8 cellular contexts compared by ENCODE assay signal in genomic region chr15:22665059-22665702, GRCh38.
DNase-seq lines count a peak whose midpoint lies in the region; ATAC-seq, FAIRE-seq and TF ChIP-seq lines count a peak whose summit lies in the region.
"Not testable (repeated sequence)": the region's sequence is repeated elsewhere in the genome, so short reads cannot be mapped to it uniquely, and the experiment has no call there.

No MANE protein-coding gene starts in this region.

- dilution Hi-C loops in endothelial cell of umbilical vein (cut with MboI; ENCODE audit: extremely low pct_ligation_motif_present, low sequenced_read_pairs), result not testable (repeated sequence)

- TF ChIP-seq CTCF in endothelial cell of umbilical vein (IDR thresholded peaks at IDR 0.05; ENCODE audit: extremely low read depth in 1 of 2, insufficient read depth in 1 of 2, low read depth in 1 of 2, low read length in 2 of 2); upper lobe of left lung (IDR thresholded peaks at IDR 0.05): not testable (repeated sequence)

- peak overlapping the region; percentile 23 to 67 (median 44) for H3K4me3 ChIP-seq in endothelial cell of umbilical vein (replicated peaks in 1 of 3; ENCODE audit: insufficient read depth in 1 of 3, low read depth in 1 of 3, low read length in 3 of 3)
- peak overlapping the region; percentile 26 to 71 (median 69) for H3K4me3 ChIP-seq in upper lobe of left lung

- not testable (repeated sequence) for H3K36me3 ChIP-seq in endothelial cell of umbilical vein (ENCODE audit: control insufficient read depth in 2 of 2, extremely low read depth in 1 of 2, insufficient read depth in 2 of 2, low read length in 2 of 2); upper lobe of left lung

- FAIRE-seq in endothelial cell of umbilical vein (lab: Jason Lieb, UNC), result not testable (repeated sequence)

- H2AFZ ChIP-seq in endothelial cell of umbilical vein (ENCODE audit: low read depth, low read length), result peak overlapping the region; percentile 79

- not testable (repeated sequence) for H3K27me3 Mint-ChIP-seq in activated naive CD8-positive, alpha-beta T cell treated with anti-CD3 and anti-CD28 coated beads for 36 hours

- H3K4me2 ChIP-seq in endothelial cell of umbilical vein (ENCODE audit: insufficient read depth, low read length), result peak overlapping the region; percentile 64

- not testable (repeated sequence) for H3K9me3 Mint-ChIP-seq in activated naive CD8-positive, alpha-beta T cell treated with anti-CD3 and anti-CD28 coated beads for 36 hours

- not testable (repeated sequence) for ATAC-seq in upper lobe of left lung (ENCODE audit: low FRiP score in 2 of 2)

- H3K4me1 ChIP-seq in endothelial cell of umbilical vein (ENCODE audit: control insufficient read depth, extremely low read depth, insufficient read depth, low read length); upper lobe of left lung: not testable (repeated sequence)

- H3K79me2 ChIP-seq in endothelial cell of umbilical vein (ENCODE audit: control insufficient read depth, insufficient read depth, low read length), result not testable (repeated sequence)

- CTCF ChIA-PET in endothelial cell of umbilical vein (lab: Charles Lee), result not testable (repeated sequence)

- not testable (repeated sequence) for H3K9me1 ChIP-seq in endothelial cell of umbilical vein (replicated peaks; ENCODE audit: control insufficient read depth, extremely low read depth, insufficient read depth, low read length)

- peak overlapping the region; percentile 45 for H3K27ac ChIP-seq in endothelial cell of umbilical vein (ENCODE audit: insufficient read depth, low read depth, low read length)
- peak overlapping the region; percentile 73 for H3K27ac ChIP-seq in layer of hippocampus (ENCODE audit: low read depth, low read length)
- H3K27ac ChIP-seq in upper lobe of left lung, result peak overlapping the region; percentile 88 to 96 (median 92)

- intact Hi-C loops in endothelial cell of umbilical vein (cut with micrococcal nuclease), result not testable (repeated sequence)

- H3K9me3 ChIP-seq in endothelial cell of umbilical vein (replicated peaks; ENCODE audit: control insufficient read depth, insufficient read depth, low read length); upper lobe of left lung: not testable (repeated sequence)

- H3K36me3 Mint-ChIP-seq in activated naive CD8-positive, alpha-beta T cell treated with anti-CD3 and anti-CD28 coated beads for 36 hours, result not testable (repeated sequence)

- BruUV-seq in endothelial cell of umbilical vein (replicated peaks; lab: Mats Ljungman, UMichigan), result not testable (repeated sequence)

- peak overlapping the region; percentile 31 for H3K9ac ChIP-seq in endothelial cell of umbilical vein (replicated peaks; ENCODE audit: extremely low read depth, insufficient read depth, low read length)

- WGBS in upper lobe of left lung, 2 donors, result 0 to 3% methylated on average over 10 of the region's 22 CpGs

- POLR2A ChIA-PET in endothelial cell of umbilical vein (lab: Charles Lee), result not testable (repeated sequence)

- H4K20me1 ChIP-seq in endothelial cell of umbilical vein (replicated peaks; ENCODE audit: control insufficient read depth, extremely low read depth, insufficient read depth, low read length), result not testable (repeated sequence)

- TF ChIP-seq EP300 in upper lobe of left lung (IDR thresholded peaks at IDR 0.05), result not testable (repeated sequence)

- not testable (repeated sequence) for TF ChIP-seq POLR2A in endothelial cell of umbilical vein (IDR thresholded peaks at IDR 0.05; ENCODE audit: low read depth, low read length); upper lobe of left lung (IDR thresholded peaks at IDR 0.05)

- H3K27ac Mint-ChIP-seq in activated naive CD8-positive, alpha-beta T cell treated with anti-CD3 and anti-CD28 coated beads for 36 hours, result peak overlapping the region; percentile 90

- peak; percentile 63 for DNase-seq in ELR (ENCODE audit: low read depth)
- peak; percentile 38 for DNase-seq in KBM-7
- peak; percentile 12 for DNase-seq in SK-MEL-5 (ENCODE audit: low read depth, low spot score)
- DNase-seq in activated naive CD8-positive, alpha-beta T cell treated with anti-CD3 and anti-CD28 coated beads for 36 hours, result not testable (repeated sequence)
- peak; percentile 52 for DNase-seq in endothelial cell of umbilical vein (ENCODE audit: low read depth, low spot score)
- peak; percentile 45 for DNase-seq in pons (ENCODE audit: low spot score)
- peak in 1 of 2 donors; percentile 22 for DNase-seq in upper lobe of left lung

- not testable (repeated sequence) for H3K27me3 ChIP-seq in endothelial cell of umbilical vein (ENCODE audit: control insufficient read depth in 2 of 2, insufficient read depth in 2 of 2, low read length in 2 of 2); layer of hippocampus (ENCODE audit: control insufficient read depth, insufficient read depth, low read length); upper lobe of left lung

- peaks cover 11% of the 10 kb centered on the region for H3K4me1 Mint-ChIP-seq in activated naive CD8-positive, alpha-beta T cell treated with anti-CD3 and anti-CD28 coated beads for 36 hours

- in situ Hi-C loops in KBM-7 (cut with MboI; ENCODE audit: low pct_unique_long_range_greater_than_20kb, low sequenced_read_pairs); SK-MEL-5 (cut with HindIII; ENCODE audit: low pct_unique_long_range_greater_than_20kb, low sequenced_read_pairs): not testable (repeated sequence)

- peak overlapping the region; percentile 79 for H3K4me3 Mint-ChIP-seq in activated naive CD8-positive, alpha-beta T cell treated with anti-CD3 and anti-CD28 coated beads for 36 hours
